ENCODE assay signal across 9 cellular contexts in genomic region chr4:40630335-40631021, GRCh38. TPM values are rescaled to one million over a fixed set of nuclear protein-coding genes. Genes with fewer than 3 reads are reported as not detected.
DNase-seq lines count a peak whose midpoint lies in the region; ATAC-seq, FAIRE-seq and TF ChIP-seq lines count a peak whose summit lies in the region.
"Had no signal": no experiment of that assay in that cellular context is flagged by ENCODE, and none has a peak within 500 bp of the region (broad histone marks: within the 10 kb centered on the region; RNA-seq: fewer than 3 reads in every experiment).

No MANE protein-coding gene starts in this region.

- H3K9me1 ChIP-seq in keratinocyte (ENCODE audit: control insufficient read depth, extremely low read depth, insufficient read depth, low read length): no peaks in the 10 kb centered on the region

- H3K27ac ChIP-seq in CD8-positive, alpha-beta T cell (ENCODE audit: low read depth, low read length): no peak overlapping the region
- peak overlapping the region; percentile 91 for H3K27ac ChIP-seq in keratinocyte (ENCODE audit: control insufficient read depth, insufficient read depth, low read length)

- no peak for ATAC-seq in CD8-positive, alpha-beta T cell
- ATAC-seq in GM19328 (IDR thresholded peaks at IDR 0.05; ENCODE audit: unreplicated experiment) (peak; percentile 49), HG03342 (IDR thresholded peaks at IDR 0.05; ENCODE audit: unreplicated experiment) (peak; percentile 56)
- ATAC-seq in stimulated activated memory B cell treated with anti-CD40 and anti-IgM and Interleukin-4, amounts not matched to agents 10 μg/mL and 1 μg/mL and 100 μg/mL, for 72 hours: peak; percentile 92

- no peaks in the 10 kb centered on the region for H3K9me3 Mint-ChIP-seq in CD8-positive, alpha-beta T cell
- no peaks in the 10 kb centered on the region for H3K9me3 Mint-ChIP-seq in activated naive CD8-positive, alpha-beta T cell (ENCODE audit: low read depth)
- H3K9me3 Mint-ChIP-seq in stimulated activated memory B cell treated with anti-CD40 and anti-IgM and Interleukin-4, amounts not matched to agents 10 μg/mL and 1 μg/mL and 100 μg/mL, for 72 hours: no peaks in the 10 kb centered on the region

- peak overlapping the region; percentile 50 for H3K4me3 ChIP-seq in CD8-positive, alpha-beta T cell (ENCODE audit: low read depth, low read length)
- H3K4me3 ChIP-seq in keratinocyte (ENCODE audit: control insufficient read depth in 2 of 3, extremely low read depth in 1 of 3, insufficient read depth in 2 of 3, low read depth in 1 of 3, low read length in 3 of 3): peak overlapping the region; percentile 70 to 93 (median 91)

- no peak for FAIRE-seq in keratinocyte (lab: Jason Lieb, UNC)
- FAIRE-seq: frontal cortex had no signal

- H2AFZ ChIP-seq in keratinocyte (ENCODE audit: control insufficient read depth, low read length): peak overlapping the region; percentile 39

- no peaks in the 10 kb centered on the region for H3K9me3 ChIP-seq in CD8-positive, alpha-beta T cell (ENCODE audit: low read length)
- H3K9me3 ChIP-seq in keratinocyte (ENCODE audit: control insufficient read depth, low read depth, low read length): no peaks in the 10 kb centered on the region

- no peak for TF ChIP-seq CTCF in CD8-positive, alpha-beta T cell (IDR thresholded peaks at IDR 0.05)
- no peak for TF ChIP-seq CTCF in keratinocyte (optimal IDR thresholded peaks at IDR 0.05 in 1 of 3, IDR thresholded peaks at IDR 0.05 in 1 of 3, conservative IDR thresholded peaks at IDR 0.05 in 1 of 3; ENCODE audit: extremely low read depth in 1 of 3, insufficient read depth in 2 of 3, low read length in 3 of 3)

- CTCF ChIA-PET in CD8-positive, alpha-beta T cell (lab: Charles Lee): no interaction called here

- peak overlapping the region; percentile 99 for H3K4me2 ChIP-seq in keratinocyte (ENCODE audit: control insufficient read depth, extremely low read depth, insufficient read depth, low read depth, low read length)

- peaks cover 16% of the 10 kb centered on the region for H3K4me1 Mint-ChIP-seq in CD8-positive, alpha-beta T cell (ENCODE audit: low read depth)
- H3K4me1 Mint-ChIP-seq in activated naive CD8-positive, alpha-beta T cell (ENCODE audit: low read depth): peaks cover 23% of the 10 kb centered on the region
- H3K4me1 Mint-ChIP-seq in stimulated activated memory B cell treated with anti-CD40 and anti-IgM and Interleukin-4, amounts not matched to agents 10 μg/mL and 1 μg/mL and 100 μg/mL, for 72 hours: peaks cover 39% of the 10 kb centered on the region

- peaks cover 23% of the 10 kb centered on the region for H3K79me2 ChIP-seq in keratinocyte (ENCODE audit: control insufficient read depth, insufficient read depth, low read length)

- dilution Hi-C loops in keratinocyte (cut with MboI; ENCODE audit: extremely low pct_ligation_motif_present, low sequenced_read_pairs): no loop called here

- peak overlapping the region; percentile 90 for H3K9ac ChIP-seq in keratinocyte (ENCODE audit: control insufficient read depth, extremely low read depth, insufficient read depth, low read length)

- H3K4me1 ChIP-seq in CD8-positive, alpha-beta T cell (ENCODE audit: insufficient read depth, low read length): no peaks in the 10 kb centered on the region
- H3K4me1 ChIP-seq in keratinocyte (ENCODE audit: control insufficient read depth, extremely low read depth, insufficient read depth, low read length): peaks cover 37% of the 10 kb centered on the region

- H3K27ac Mint-ChIP-seq in CD8-positive, alpha-beta T cell: no peak overlapping the region
- no peak overlapping the region for H3K27ac Mint-ChIP-seq in activated naive CD8-positive, alpha-beta T cell
- H3K27ac Mint-ChIP-seq in stimulated activated memory B cell treated with anti-CD40 and anti-IgM and Interleukin-4, amounts not matched to agents 10 μg/mL and 1 μg/mL and 100 μg/mL, for 72 hours: peak overlapping the region; percentile 97

- peak overlapping the region; percentile 85 for H3K4me3 Mint-ChIP-seq in CD8-positive, alpha-beta T cell
- peak overlapping the region; percentile 93 for H3K4me3 Mint-ChIP-seq in activated naive CD8-positive, alpha-beta T cell
- peak overlapping the region; percentile 93 for H3K4me3 Mint-ChIP-seq in stimulated activated memory B cell treated with anti-CD40 and anti-IgM and Interleukin-4, amounts not matched to agents 10 μg/mL and 1 μg/mL and 100 μg/mL, for 72 hours

- no peaks in the 10 kb centered on the region for H3K36me3 ChIP-seq in CD8-positive, alpha-beta T cell (ENCODE audit: insufficient read depth, low read length)
- no peaks in the 10 kb centered on the region for H3K36me3 ChIP-seq in keratinocyte (ENCODE audit: control insufficient read depth in 2 of 2, extremely low read depth in 1 of 2, insufficient read depth in 2 of 2, low read length in 2 of 2)

- intact Hi-C loops in CD8-positive, alpha-beta T cell (cut with DNase I, micrococcal nuclease): no loop called here

- H3K36me3 Mint-ChIP-seq in CD8-positive, alpha-beta T cell: no peaks in the 10 kb centered on the region
- no peaks in the 10 kb centered on the region for H3K36me3 Mint-ChIP-seq in activated naive CD8-positive, alpha-beta T cell
- H3K36me3 Mint-ChIP-seq in stimulated activated memory B cell treated with anti-CD40 and anti-IgM and Interleukin-4, amounts not matched to agents 10 μg/mL and 1 μg/mL and 100 μg/mL, for 72 hours: peaks cover 6% of the 10 kb centered on the region

- H4K20me1 ChIP-seq in keratinocyte (ENCODE audit: control insufficient read depth, extremely low read depth, insufficient read depth, low read length): no peaks in the 10 kb centered on the region

- H3K27me3 ChIP-seq in CD8-positive, alpha-beta T cell (ENCODE audit: insufficient read depth, low read length): no peaks in the 10 kb centered on the region
- no peaks in the 10 kb centered on the region for H3K27me3 ChIP-seq in keratinocyte (ENCODE audit: control insufficient read depth, extremely low read depth, insufficient read depth, low read length)

- POLR2A ChIA-PET in CD8-positive, alpha-beta T cell (lab: Charles Lee): no interaction called here

- DNase-seq in CD8-positive, alpha-beta T cell: no peak
- DNase-seq in keratinocyte (ENCODE audit: low read depth, low spot score): no peak
- DNase-seq in NCI-H345 (lab: John Stamatoyannopoulos, UW): no peak
- no peak for DNase-seq in activated gamma-delta T cell (lab: John Stamatoyannopoulos, UW)

- peaks cover 29% of the 10 kb centered on the region for H3K27me3 Mint-ChIP-seq in CD8-positive, alpha-beta T cell (ENCODE audit: low read depth)
- H3K27me3 Mint-ChIP-seq in activated naive CD8-positive, alpha-beta T cell: peaks cover 10% of the 10 kb centered on the region
- H3K27me3 Mint-ChIP-seq in stimulated activated memory B cell treated with anti-CD40 and anti-IgM and Interleukin-4, amounts not matched to agents 10 μg/mL and 1 μg/mL and 100 μg/mL, for 72 hours: no peaks in the 10 kb centered on the region

RNA-seq across cellular contexts. Expression of gene RBM47, which starts 0.8 kb away (rescaled TPM):
- not detected for total RNA-seq in CD8-positive, alpha-beta T cell
- 6.8 to 7.2 TPM (median 6.9 TPM) in 3 replicates for polyA plus RNA-seq in keratinocyte
- 7.9 TPM for polyA plus RNA-seq in keratinocyte (2011; ENCODE audit: low read depth)
- polyA plus RNA-seq in keratinocyte (2011; cell fraction: cytosol; rRNA removed): 4.2 and 5.2 TPM in 2 replicates
- 7.4 and 7.7 TPM in 2 replicates for polyA plus RNA-seq in keratinocyte (2011; cell fraction: nucleus; rRNA removed)
- 6.4 and 11.4 TPM in 2 replicates for polyA plus RNA-seq in keratinocyte (2012; ENCODE audit: low replicate concordance)
- polyA minus RNA-seq in keratinocyte: 9.4 to 13.8 TPM (median 11.7 TPM) in 3 replicates
- polyA minus RNA-seq in keratinocyte (2011; cell fraction: cytosol; rRNA and poly(A)+ RNA removed): 12.3 TPM
- polyA minus RNA-seq in keratinocyte (2011; cell fraction: nucleus; rRNA and poly(A)+ RNA removed): 15.2 and 15.6 TPM in 2 replicates
